11 cellular contexts compared by ENCODE assay signal in the genomic region with DNA sequence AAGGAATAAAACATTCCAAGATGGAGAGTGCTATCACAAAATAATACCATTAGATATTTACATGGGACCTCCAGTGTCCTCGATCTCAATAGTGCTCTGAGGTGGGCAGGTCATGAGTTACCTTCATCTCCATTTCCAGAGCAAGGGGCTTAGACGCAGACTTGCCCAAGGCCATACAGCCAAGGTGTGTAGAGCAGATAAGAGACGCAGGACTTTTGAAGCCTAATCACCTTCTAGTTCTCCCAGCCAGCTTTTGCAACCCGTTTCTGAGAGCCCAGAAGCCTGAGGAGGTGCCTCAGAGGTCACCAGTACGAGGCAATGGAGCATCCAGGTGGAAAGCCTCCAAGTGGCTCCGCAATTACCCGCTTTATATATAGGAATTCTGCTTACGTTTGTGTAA.
"Had no signal": no experiment of that assay in that cellular context is flagged by ENCODE, and none has a peak within 500 bp of the region (broad histone marks: within the 10 kb centered on the region; RNA-seq: fewer than 3 reads in every experiment).

No MANE protein-coding gene starts in this region.

- FAIRE-seq: H1, H54 had no signal

- H3K4me3 Mint-ChIP-seq: GM23338, H9, HFFc6 had no signal

- H3K36me3 ChIP-seq: HAP-1 had no signal

- H3K27ac ChIP-seq: GM23248 had no signal

- H3K9me3 ChIP-seq: HAP-1 had no signal

- H3K9ac ChIP-seq: GM23248 had no signal

- H3K4me1 ChIP-seq: HAP-1 had no signal

- ATAC-seq: GM23338, HCT116 had no signal

- H3K4me3 ChIP-seq: GM23248, GM23338, HAP-1 had no signal

- H2AFZ ChIP-seq: GM23248, GM23338 had no signal

- H3K4me2 ChIP-seq: GM23338 had no signal

- H3K4me1 Mint-ChIP-seq: GM23338 had no signal

- H3K27ac Mint-ChIP-seq: GM23338, H9, HFFc6 had no signal

- DNase-seq: GM23248, GOT3, H7, H9, HCEC 1CT, HFFc6 had no signal

- H3K9me3 Mint-ChIP-seq: HFFc6 had no signal
